Comparison of ENCODE assay signal across 20 cellular contexts in genomic region chr2:178825183-178825582, GRCh38. TPM values are rescaled to one million over a fixed set of nuclear protein-coding genes. Genes with fewer than 3 reads are reported as not detected.
DNase-seq lines count a peak whose midpoint lies in the region; ATAC-seq, FAIRE-seq and TF ChIP-seq lines count a peak whose summit lies in the region.
"Had no signal": no experiment of that assay in that cellular context is flagged by ENCODE, and none has a peak within 500 bp of the region (broad histone marks: within the 10 kb centered on the region; RNA-seq: fewer than 3 reads in every experiment).

No MANE protein-coding gene starts in this region.

- no peaks in the 10 kb centered on the region for H3K36me3 ChIP-seq in pancreas
- H3K36me3 ChIP-seq: colonic mucosa had no signal

- H3K9me3 ChIP-seq in pancreas = no peaks in the 10 kb centered on the region
- H3K9me3 ChIP-seq: A549, colonic mucosa had no signal

- no peak overlapping the region for H3K4me3 ChIP-seq in foreskin fibroblast (ENCODE audit: low read depth in 1 of 2, low read length in 2 of 2)
- no peak overlapping the region for H3K4me3 ChIP-seq in pancreas
- H3K4me3 ChIP-seq: A549, colonic mucosa, hepatocyte had no signal

- no peak for ATAC-seq in pancreas
- ATAC-seq in GM19324 (IDR thresholded peaks at IDR 0.05; ENCODE audit: low FRiP score, unreplicated experiment) = no peak
- ATAC-seq: A549 had no signal

- H3K4me1 ChIP-seq in pancreas = no peaks in the 10 kb centered on the region
- H3K4me1 ChIP-seq: A549, colonic mucosa had no signal

- DNase-seq in A172 (ENCODE audit: low spot score) (peak; percentile 64), HCEC 1CT (peak; percentile 80), astrocyte of the hippocampus (ENCODE audit: low read depth, low spot score) (peak; percentile 46), foreskin fibroblast (peak; percentile 50 to 70), pancreas (no peak)
- no peak for DNase-seq in activated CD4-positive, CD25-positive, alpha-beta regulatory T cell treated with anti-CD3 and anti-CD28 coated beads, Interleukin-2, amount 50 U/mL, for 72 hours
- no peak for DNase-seq in activated T-cell treated with anti-CD3 and anti-CD28 coated beads, Interleukin-2, amount 50 U/mL, for 1 hour
- DNase-seq: activated CD4-positive, CD25-positive, alpha-beta regulatory T cell; amniotic stem cell; CD4-positive, CD25-positive, alpha-beta regulatory T cell; colonic mucosa; DMS53; erythroblast; NCI-H187; NCI-H510A; SIG-M5 had no signal

- WGBS in pancreas, 2 donors = 46 to 80% methylated on average over 1 of the region's 1 CpG

- no peak overlapping the region for H3K27ac ChIP-seq in pancreas
- H3K27ac ChIP-seq: A549, colonic mucosa, hepatocyte had no signal

- TF ChIP-seq CTCF in foreskin fibroblast (IDR thresholded peaks at IDR 0.05; ENCODE audit: low read depth, low read length) (no peak), pancreas (IDR thresholded peaks at IDR 0.05) (no peak)

- H3K27me3 ChIP-seq in pancreas = no peaks in the 10 kb centered on the region
- H3K27me3 ChIP-seq: colonic mucosa, hepatocyte had no signal

- FAIRE-seq in pancreas (lab: Jason Lieb, UNC) = no peak
- FAIRE-seq: A549, GM19239 had no signal

- intact Hi-C loops in pancreas (cut with DNase I) = no loop called here

RNA-seq across cellular contexts. Expression of gene TTN, which starts 18.0 kb away (rescaled TPM):
- 0.02 TPM in 1 of 2 replicates, not detected in the other for total RNA-seq in A172 (2014; rRNA removed; shearing (Covaris generic))
- total RNA-seq in pancreas = 10 to 100 TPM in 2 of 6 donors, 1 to 10 TPM in 4; 3.3 to 13.8 (median 8.4) TPM
- 1 to 10 TPM in 1 of 2 donors, under 1 TPM in 1; 0.96 to 9.2 TPM for polyA plus RNA-seq in pancreas

Comparison
In these comparisons a context has a peak if more than half of its experiments do, and no peak if none do; other contexts are left out.
1. DNase-seq: peak in A172 (single experiment), HCEC 1CT (single experiment), astrocyte of the hippocampus (single experiment) and foreskin fibroblast (2 of 2); none in pancreas (0 of 6), activated CD4-positive, CD25-positive, alpha-beta regulatory T cell treated with anti-CD3 and anti-CD28 coated beads, Interleukin-2, amount 50 U/mL, for 72 hours (single experiment) and activated T-cell treated with anti-CD3 and anti-CD28 coated beads, Interleukin-2, amount 50 U/mL, for 1 hour (single experiment).